13 cellular contexts compared by ENCODE assay signal in the genomic region with DNA sequence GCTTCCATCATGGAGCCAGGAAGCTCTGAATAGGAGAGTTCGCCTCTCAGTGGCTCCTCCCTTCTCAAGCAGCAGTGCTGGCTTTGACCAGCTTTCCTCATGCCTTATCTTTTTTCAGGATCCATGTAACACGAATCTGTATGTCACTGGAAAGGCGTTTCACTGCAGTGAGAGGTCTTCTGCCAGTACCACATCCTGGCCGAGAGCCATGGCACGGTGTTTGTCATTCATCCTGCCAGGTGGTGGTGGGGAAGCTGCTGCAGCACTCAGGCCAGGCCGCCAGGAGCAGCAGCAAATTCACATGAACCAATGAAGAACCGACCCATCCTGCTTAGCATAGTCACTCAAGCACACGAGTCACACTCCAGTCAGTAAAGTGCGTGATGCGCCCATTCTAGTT.
DNase-seq lines count a peak whose midpoint lies in the region; ATAC-seq, FAIRE-seq and TF ChIP-seq lines count a peak whose summit lies in the region.
"Had no signal": no experiment of that assay in that cellular context is flagged by ENCODE, and none has a peak within 500 bp of the region (broad histone marks: within the 10 kb centered on the region; RNA-seq: fewer than 3 reads in every experiment).

No MANE protein-coding gene starts in this region.

- no peaks in the 10 kb centered on the region for H4K20me1 ChIP-seq in HepG2 (ENCODE audit: insufficient read depth, low read length)

- H3K9ac ChIP-seq in liver (ENCODE audit: low read depth in 1 of 2, low read length in 2 of 2), result no peak overlapping the region
- no peak overlapping the region for H3K9ac ChIP-seq in HepG2 (ENCODE audit: insufficient read depth, low read depth, low read length)

- TF ChIP-seq CTCF in liver (IDR thresholded peaks at IDR 0.05; ENCODE audit: low read depth, low read length, missing input control) (peak; percentile 57), HepG2 (CRISPR knock-in tag; IDR thresholded peaks at IDR 0.05) (no peak), epithelial cell of esophagus (IDR thresholded peaks at IDR 0.05; ENCODE audit: insufficient read depth, low read depth, low read length, missing control alignments) (no peak)

- TF ChIP-seq POLR2A in HepG2 (IDR thresholded peaks at IDR 0.05; ENCODE audit: insufficient read depth in 1 of 2, low read depth in 2 of 2, low read length in 2 of 2) (no peak), erythroblast (IDR thresholded peaks at IDR 0.05; ENCODE audit: low read length) (no peak)

- DNase-seq in HepG2 (ENCODE audit: low spot score) (no peak), NCI-H510A (lab: John Stamatoyannopoulos, UW) (peak; percentile 89), epithelial cell of esophagus (ENCODE audit: low read depth) (peak; percentile 51), NK-92 (lab: John Stamatoyannopoulos, UW; ENCODE audit: unreplicated experiment) (no peak), erythroblast (lab: John Stamatoyannopoulos, UW) (no peak), cortex of kidney (lab: John Stamatoyannopoulos, UW) (no peak)
- DNase-seq in activated T-cell treated with anti-CD3 and anti-CD28 coated beads, Interleukin-2, amount 50 U/mL, for 48 hours, result no peak
- DNase-seq: activated naive CD8-positive, alpha-beta T cell treated with anti-CD3 and anti-CD28 coated beads, Interleukin-2, amount 50 U/mL, for 24 hours; heart left ventricle; mesenchymal stem cell; posterior cingulate gyrus; stimulated activated CD4-positive, alpha-beta T cell treated with anti-CD3 and anti-CD28 coated beads, Interleukin-4, amount 100 ng/mL, for 4 hours had no signal

- in situ Hi-C loops in HepG2 (cut with HindIII; ENCODE audit: extremely low pct_ligation_motif_present, low pct_unique_long_range_greater_than_20kb), result no loop called here

- no peak overlapping the region for H3K4me3 ChIP-seq in liver (ENCODE audit: low read depth in 1 of 3, low read length in 3 of 3)
- H3K4me3 ChIP-seq in HepG2 (replicated peaks in 1 of 3; ENCODE audit: insufficient read depth in 1 of 3, low read depth in 2 of 3, low read length in 3 of 3), result no peak overlapping the region
- H3K4me3 ChIP-seq in epithelial cell of esophagus (ENCODE audit: low read length), result no peak overlapping the region
- H3K4me3 ChIP-seq: heart left ventricle had no signal

- H3K27me3 ChIP-seq in liver (ENCODE audit: control insufficient read depth in 4 of 4, insufficient read depth in 4 of 4, low read length in 3 of 4) (no peaks in the 10 kb centered on the region), HepG2 (ENCODE audit: control insufficient read depth in 1 of 2, insufficient read depth in 2 of 2, low read length in 2 of 2) (no peaks in the 10 kb centered on the region)
- H3K27me3 ChIP-seq: heart left ventricle had no signal

- H3K9me3 ChIP-seq in liver (ENCODE audit: control insufficient read depth in 4 of 4, low read length in 3 of 4) (no peaks in the 10 kb centered on the region), HepG2 (ENCODE audit: low read length) (no peaks in the 10 kb centered on the region)
- H3K9me3 ChIP-seq: heart left ventricle had no signal

- intact Hi-C loops in HepG2 (cut with micrococcal nuclease; ENCODE audit: unreplicated experiment), result no loop called here

- ATAC-seq in HepG2, result no peak
- ATAC-seq: activated naive CD8-positive, alpha-beta T cell treated with anti-CD3 and anti-CD28 coated beads, Interleukin-2, amount 50 U/mL, for 24 hours had no signal

- H3K4me1 ChIP-seq in liver (ENCODE audit: control insufficient read depth in 4 of 4, insufficient read depth in 4 of 4, low read length in 3 of 4), result peaks cover 4 to 55% (median 42%) of the 10 kb centered on the region in 4 donors
- peaks cover 15% of the 10 kb centered on the region for H3K4me1 ChIP-seq in HepG2 (ENCODE audit: insufficient read depth, low read length)
- H3K4me1 ChIP-seq: heart left ventricle had no signal

- H3K79me2 ChIP-seq in HepG2 (ENCODE audit: insufficient read depth, low read length), result no peaks in the 10 kb centered on the region

- H3K4me2 ChIP-seq in HepG2 (ENCODE audit: low read depth, low read length), result no peak overlapping the region

- peak; percentile 12 to 54 for TF ChIP-seq RAD21 in liver (IDR thresholded peaks at IDR 0.05)
- TF ChIP-seq RAD21 in HepG2 (CRISPR knock-in tag; IDR thresholded peaks at IDR 0.05), result no peak

- H3K27ac ChIP-seq in liver (ENCODE audit: low read depth in 1 of 2, low read length in 2 of 2), result peak overlapping the region; percentile 15 to 65
- H3K27ac ChIP-seq in HepG2 (ENCODE audit: extremely low read length, insufficient read depth, low read length), result no peak overlapping the region
- H3K27ac ChIP-seq: heart left ventricle had no signal

- POLR2A ChIA-PET in HepG2 (lab: Yijun Ruan, JAX), result no interaction called here

- WGBS in liver, result 45% methylated on average over 10 of the region's 10 CpGs
- WGBS in HepG2 (ENCODE audit: low lambda C conversion rate), result 95% methylated on average over 9 of the region's 10 CpGs

- TF ChIP-seq EP300 in HepG2 (IDR thresholded peaks at IDR 0.05; ENCODE audit: low read depth in 2 of 2, low read length in 2 of 2), result no peak
- TF ChIP-seq EP300 in HepG2 (CRISPR knock-in tag; IDR thresholded peaks at IDR 0.05; ENCODE audit: borderline replicate concordance), result no peak

- FAIRE-seq in HepG2 (lab: Jason Lieb, UNC), result no peak

- CTCF ChIA-PET in HepG2 (lab: Yijun Ruan, JAX; ENCODE audit: low intra/inter-chr PET ratio, low total read pairs), result no interaction called here

- H2AFZ ChIP-seq in HepG2 (ENCODE audit: low read length), result no peak overlapping the region

- no TSS peak for BruUV-seq in HepG2 (replicated peaks; lab: Mats Ljungman, UMichigan)

- H3K36me3 ChIP-seq in liver (ENCODE audit: control insufficient read depth in 4 of 4, insufficient read depth in 3 of 4, low read depth in 1 of 4, low read length in 3 of 4) (no peaks in the 10 kb centered on the region), HepG2 (replicated peaks in 1 of 2; ENCODE audit: control insufficient read depth in 1 of 2, insufficient read depth in 2 of 2, low read length in 2 of 2) (peaks cover 0 to 1% of the 10 kb centered on the region in 2 experiments; a peak in 2 of 5 replicates)
- H3K36me3 ChIP-seq: heart left ventricle had no signal

TF ChIP-seq in liver, 16 proteins besides CTCF, POLR2A, EP300 and RAD21:
- TF ChIP-seq, protein P1, sequence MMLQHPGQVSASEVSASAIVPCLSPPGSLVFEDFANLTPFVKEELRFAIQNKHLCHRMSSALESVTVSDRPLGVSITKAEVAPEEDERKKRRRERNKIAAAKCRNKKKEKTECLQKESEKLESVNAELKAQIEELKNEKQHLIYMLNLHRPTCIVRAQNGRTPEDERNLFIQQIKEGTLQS (IDR thresholded peaks at IDR 0.05), result no peak
- TF ChIP-seq RXRA (IDR thresholded peaks at IDR 0.05), result peak in 1 of 2 donors; percentile 15
- TF ChIP-seq, protein P2, sequence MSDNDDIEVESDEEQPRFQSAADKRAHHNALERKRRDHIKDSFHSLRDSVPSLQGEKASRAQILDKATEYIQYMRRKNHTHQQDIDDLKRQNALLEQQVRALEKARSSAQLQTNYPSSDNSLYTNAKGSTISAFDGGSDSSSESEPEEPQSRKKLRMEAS (IDR thresholded peaks at IDR 0.05), result peak; percentile 44

TF ChIP-seq in HepG2, 621 proteins besides CTCF, POLR2A, EP300 and RAD21:
- TF ChIP-seq STAT5B (CRISPR knock-in tag; IDR thresholded peaks at IDR 0.05) (no peak), ZNF44 (CRISPR knock-in tag; IDR thresholded peaks at IDR 0.05) (no peak), ETV5 (CRISPR knock-in tag; IDR thresholded peaks at IDR 0.05; ENCODE audit: borderline replicate concordance) (no peak), SMAD1 (CRISPR knock-in tag; IDR thresholded peaks at IDR 0.05; ENCODE audit: borderline replicate concordance, low read depth) (no peak), SATB2 (CRISPR knock-in tag; IDR thresholded peaks at IDR 0.05) (no peak), ZNF17 (CRISPR knock-in tag; IDR thresholded peaks at IDR 0.05) (no peak), ZNF747 (CRISPR knock-in tag; IDR thresholded peaks at IDR 0.05; ENCODE audit: borderline replicate concordance) (no peak), ZNF326 (CRISPR knock-in tag; IDR thresholded peaks at IDR 0.05; ENCODE audit: borderline replicate concordance) (no peak), ZBTB42 (CRISPR knock-in tag; IDR thresholded peaks at IDR 0.05) (no peak), ATF7 (IDR thresholded peaks at IDR 0.05) (no peak), ATF7 (CRISPR knock-in tag; IDR thresholded peaks at IDR 0.05) (no peak), ZNF761 (CRISPR knock-in tag; conservative IDR thresholded peaks at IDR 0.05) (no peak), HCFC1 (IDR thresholded peaks at IDR 0.05; ENCODE audit: low read depth, low read length) (no peak)
- TF ChIP-seq, protein P3, sequence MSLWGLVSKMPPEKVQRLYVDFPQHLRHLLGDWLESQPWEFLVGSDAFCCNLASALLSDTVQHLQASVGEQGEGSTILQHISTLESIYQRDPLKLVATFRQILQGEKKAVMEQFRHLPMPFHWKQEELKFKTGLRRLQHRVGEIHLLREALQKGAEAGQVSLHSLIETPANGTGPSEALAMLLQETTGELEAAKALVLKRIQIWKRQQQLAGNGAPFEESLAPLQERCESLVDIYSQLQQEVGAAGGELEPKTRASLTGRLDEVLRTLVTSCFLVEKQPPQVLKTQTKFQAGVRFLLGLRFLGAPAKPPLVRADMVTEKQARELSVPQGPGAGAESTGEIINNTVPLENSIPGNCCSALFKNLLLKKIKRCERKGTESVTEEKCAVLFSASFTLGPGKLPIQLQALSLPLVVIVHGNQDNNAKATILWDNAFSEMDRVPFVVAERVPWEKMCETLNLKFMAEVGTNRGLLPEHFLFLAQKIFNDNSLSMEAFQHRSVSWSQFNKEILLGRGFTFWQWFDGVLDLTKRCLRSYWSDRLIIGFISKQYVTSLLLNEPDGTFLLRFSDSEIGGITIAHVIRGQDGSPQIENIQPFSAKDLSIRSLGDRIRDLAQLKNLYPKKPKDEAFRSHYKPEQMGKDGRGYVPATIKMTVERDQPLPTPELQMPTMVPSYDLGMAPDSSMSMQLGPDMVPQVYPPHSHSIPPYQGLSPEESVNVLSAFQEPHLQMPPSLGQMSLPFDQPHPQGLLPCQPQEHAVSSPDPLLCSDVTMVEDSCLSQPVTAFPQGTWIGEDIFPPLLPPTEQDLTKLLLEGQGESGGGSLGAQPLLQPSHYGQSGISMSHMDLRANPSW (CRISPR knock-in tag; IDR thresholded peaks at IDR 0.05; ENCODE audit: borderline replicate concordance), result no peak

Comparison
In these comparisons a context has a peak if more than half of its experiments do, and no peak if none do; other contexts are left out.
1. DNase-seq: peak in NCI-H510A (single experiment) and epithelial cell of esophagus (single experiment); none in HepG2 (single experiment), NK-92 (single experiment), erythroblast (0 of 2), cortex of kidney (single experiment) and activated T-cell treated with anti-CD3 and anti-CD28 coated beads, Interleukin-2, amount 50 U/mL, for 48 hours (0 of 2).